8 cellular contexts compared by ENCODE assay signal in genomic region chr9:21813575-21814473, GRCh38. TPM values are rescaled to one million over a fixed set of nuclear protein-coding genes. Genes with fewer than 3 reads are reported as not detected.
DNase-seq lines count a peak whose midpoint lies in the region; ATAC-seq and TF ChIP-seq lines count a peak whose summit lies in the region.

No MANE protein-coding gene starts in this region.

- 92% methylated on average over 2 of the region's 8 CpGs; no CpG with 5 or more reads in 1 of the 2 experiments for WGBS in IMR-90 (ENCODE audit: extremely low coverage in 2 of 2, insufficient read length in 1 of 2), 2 experiments
- 48 to 61% (median 51%) methylated on average over 8 of the region's 8 CpGs for WGBS in psoas muscle, 3 donors

- H3K36me3 Mint-ChIP-seq in CD8-positive, alpha-beta memory T cell: peaks cover 9 to 68% (median 16%) of the 10 kb centered on the region in 3 donors

- no peak overlapping the region for H2BK20ac ChIP-seq in IMR-90 (ENCODE audit: low read depth, low read length)

- H3K4me3 Mint-ChIP-seq in CD8-positive, alpha-beta memory T cell: peak overlapping the region in 1 of 7 donors; percentile 24

- no peak overlapping the region for H3K23ac ChIP-seq in IMR-90 (ENCODE audit: low read depth, low read length)

- H3K9ac ChIP-seq in IMR-90 (ENCODE audit: low read depth, low read length): no peak overlapping the region

- H3K27me3 ChIP-seq in CD8-positive, alpha-beta memory T cell (ENCODE audit: insufficient read depth, low read length, poor library complexity, severe bottlenecking): no peaks in the 10 kb centered on the region
- H3K27me3 ChIP-seq in IMR-90 (ENCODE audit: control insufficient read depth, insufficient read depth, low read length): no peaks in the 10 kb centered on the region
- no peaks in the 10 kb centered on the region for H3K27me3 ChIP-seq in psoas muscle (ENCODE audit: insufficient read depth in 3 of 3, low read length in 2 of 3)

- DNase-seq in CD8-positive, alpha-beta memory T cell: peak; percentile 13 to 76 (median 63)
- DNase-seq in IMR-90 (peak; percentile 86), OCI-M1 (lab: John Stamatoyannopoulos, UW) (peak; percentile 84), glomerular visceral epithelial cell (ENCODE audit: extremely low spot score) (peak; percentile 84), psoas muscle (peak; percentile 23 to 57)
- peak; percentile 55 for DNase-seq in activated naive CD4-positive, alpha-beta T cell treated with Interleukin-2 at 50 U/mL for 16 hours

- no peak overlapping the region for H2BK120ac ChIP-seq in IMR-90 (ENCODE audit: low read depth, low read length)

- peak; percentile 96 for TF ChIP-seq CTCF in IMR-90 (conservative IDR thresholded peaks at IDR 0.05; ENCODE audit: low read depth, low read length)
- TF ChIP-seq CTCF in psoas muscle (IDR thresholded peaks at IDR 0.05): peak; percentile 86

- no peak overlapping the region for H3K4me3 ChIP-seq in CD8-positive, alpha-beta memory T cell (ENCODE audit: low read length)
- no peak overlapping the region for H3K4me3 ChIP-seq in IMR-90 (ENCODE audit: insufficient read depth, low read depth, low read length)
- no peak overlapping the region for H3K4me3 ChIP-seq in psoas muscle

- no peak overlapping the region for H2AK9ac ChIP-seq in IMR-90 (replicated peaks; ENCODE audit: low read depth, low read length, poor library complexity)

- intact Hi-C loops in IMR-90 (cut with micrococcal nuclease): loop anchor here (1.0 to 5.0 kb wide), 9 partner anchors 151 to 638 kb away; no protein-coding TSS in a partner anchor
- intact Hi-C loops in psoas muscle (cut with DNase I): loop anchor here (1.0 to 10.0 kb wide), 8 partner anchors 193 to 638 kb away; partner anchors contain the start of gene CDKN2B (in 1 of the 2)

- TF ChIP-seq RAD21 in IMR-90 (IDR thresholded peaks at IDR 0.05; ENCODE audit: low read length): peak; percentile 99

- no peak overlapping the region for H3K27ac ChIP-seq in CD8-positive, alpha-beta memory T cell (ENCODE audit: low read depth, low read length)
- no peak overlapping the region for H3K27ac ChIP-seq in IMR-90 (ENCODE audit: insufficient read depth, low read length)
- no peak overlapping the region for H3K27ac ChIP-seq in psoas muscle

- H3K4ac ChIP-seq in IMR-90 (ENCODE audit: low read depth, low read length): no peak overlapping the region

- H2BK15ac ChIP-seq in IMR-90 (ENCODE audit: low read depth, low read length): no peak overlapping the region

- no peaks in the 10 kb centered on the region for H3K9me1 ChIP-seq in IMR-90 (ENCODE audit: insufficient read depth, low read length)

- H4K91ac ChIP-seq in IMR-90 (ENCODE audit: insufficient read depth, low read depth, low read length): no peak overlapping the region

- no peaks in the 10 kb centered on the region for H3K27me3 Mint-ChIP-seq in CD8-positive, alpha-beta memory T cell

- peaks cover 13% of the 10 kb centered on the region for H3K4me1 ChIP-seq in CD8-positive, alpha-beta memory T cell (ENCODE audit: insufficient read depth, low read length)
- H3K4me1 ChIP-seq in IMR-90 (ENCODE audit: control insufficient read depth, insufficient read depth, low read length) (0 out of 2 replicates have a peak, but pooled peaks cover 4% of the 10 kb centered on the region), psoas muscle (no peaks in the 10 kb centered on the region)

- CTCF ChIA-PET in CD8-positive, alpha-beta memory T cell (lab: Charles Lee): interaction anchor here (0.6 to 9.7 kb wide), 41 partner anchors 9 to 642 kb away, joined by 3 to 142 read pairs (median 4); partner anchors contain the start of genes CDKN2A, CDKN2B, CDKN2B-AS1 and MTAP
- CTCF ChIA-PET in IMR-90 (lab: Yijun Ruan, JAX): interaction anchor here (0.6 to 2.8 kb wide), 14 partner anchors 10 to 639 kb away, joined by 3 to 16 read pairs (median 4); partner anchors contain the start of genes CDKN2A, CDKN2B and CDKN2B-AS1

- peaks cover 14 to 19% (median 16%) of the 10 kb centered on the region in 3 donors for H3K4me1 Mint-ChIP-seq in CD8-positive, alpha-beta memory T cell

- no peak overlapping the region for H3K4me2 ChIP-seq in IMR-90 (ENCODE audit: low read depth, low read length)

- H2AFZ ChIP-seq in IMR-90 (replicated peaks; ENCODE audit: low read length, poor library complexity): no peak overlapping the region

- peaks cover 26% of the 10 kb centered on the region for H3K36me3 ChIP-seq in CD8-positive, alpha-beta memory T cell (ENCODE audit: insufficient read depth, low read length)
- peaks cover 29% of the 10 kb centered on the region for H3K36me3 ChIP-seq in IMR-90 (ENCODE audit: control insufficient read depth, insufficient read depth, low read length)
- H3K36me3 ChIP-seq in psoas muscle (ENCODE audit: insufficient read depth in 1 of 2, low read depth in 1 of 2): peaks cover 3 to 48% of the 10 kb centered on the region in 2 donors

- no TSS peak for BruUV-seq in IMR-90 (replicated peaks; lab: Mats Ljungman, UMichigan)

- no peak overlapping the region for H4K5ac ChIP-seq in IMR-90 (ENCODE audit: low read depth, low read length)

- POLR2A ChIA-PET in CD8-positive, alpha-beta memory T cell (lab: Charles Lee): no interaction called here
- POLR2A ChIA-PET in IMR-90 (lab: Charles Lee; ENCODE audit: unreplicated experiment): interaction anchor here (0.6 kb wide), 1 partner anchor 425 kb away, joined by 9 read pairs; no protein-coding TSS in a partner anchor

- no peaks in the 10 kb centered on the region for H3K9me3 ChIP-seq in CD8-positive, alpha-beta memory T cell (ENCODE audit: low read length)
- H3K9me3 ChIP-seq in IMR-90 (ENCODE audit: control insufficient read depth, insufficient read depth, low read length): no peaks in the 10 kb centered on the region
- no peaks in the 10 kb centered on the region for H3K9me3 ChIP-seq in psoas muscle

- in situ Hi-C loops in IMR-90 (cut with MboI; ENCODE audit: low sequenced_read_pairs): loop anchor here (5.0 to 25.0 kb wide), 4 partner anchors 151 to 633 kb away; partner anchors contain the start of gene DMRTA1

- no peak overlapping the region for H3K56ac ChIP-seq in IMR-90 (ENCODE audit: extremely low read depth, insufficient read depth, low read length)

- H2BK5ac ChIP-seq in IMR-90 (ENCODE audit: low read depth, low read length, poor library complexity, severe bottlenecking): no peak overlapping the region

- no peak overlapping the region; the same call in 1 of the 2 replicates for H2AK5ac ChIP-seq in IMR-90 (ENCODE audit: low read depth, low read length)

- H3K18ac ChIP-seq in IMR-90 (ENCODE audit: low read depth, low read length): no peak overlapping the region

- peaks cover 34 to 56% of the 10 kb centered on the region in 2 experiments for H3K79me1 ChIP-seq in IMR-90 (ENCODE audit: low read depth in 1 of 2, low read length in 2 of 2)

- H3K9me3 Mint-ChIP-seq in CD8-positive, alpha-beta memory T cell: no peaks in the 10 kb centered on the region

- peaks cover 14% of the 10 kb centered on the region for H4K20me1 ChIP-seq in IMR-90 (ENCODE audit: insufficient read depth, low read length)

- no peak overlapping the region for H3K14ac ChIP-seq in IMR-90 (replicated peaks; ENCODE audit: low read depth, low read length)

- peak; percentile 56; the same call in 1 of the 2 replicates for TF ChIP-seq POLR2A in IMR-90 (IDR thresholded peaks at IDR 0.05; ENCODE audit: low read depth, low read length)

- dilution Hi-C loops in IMR-90 (cut with HindIII; ENCODE audit: low sequenced_read_pairs, unreplicated experiment): no loop called here

- H3K27ac Mint-ChIP-seq in CD8-positive, alpha-beta memory T cell: peak overlapping the region in 6 of 8 donors; percentile 36 to 88 (median 57)

- ATAC-seq in GM19395 (IDR thresholded peaks at IDR 0.05; ENCODE audit: unreplicated experiment) (peak; percentile 64), IMR-90 (ENCODE audit: low read depth) (peak; percentile 52), psoas muscle (peak; percentile 62 to 89 (median 74)), HG02763 (IDR thresholded peaks at IDR 0.05; ENCODE audit: unreplicated experiment) (no peak)

- no peak overlapping the region for H4K8ac ChIP-seq in IMR-90 (ENCODE audit: low read depth in 2 of 2, low read length in 2 of 2)

TF ChIP-seq in IMR-90, 13 proteins besides CTCF, POLR2A, EP300 and RAD21 (continues in another document):
- TF ChIP-seq RFX5 (IDR thresholded peaks at IDR 0.05; ENCODE audit: low read depth, low read length): peak; percentile 48; the same call in 1 of the 2 replicates
- no peak for TF ChIP-seq MAFK (IDR thresholded peaks at IDR 0.05; ENCODE audit: low read depth, low read length)
- TF ChIP-seq ELK1 (IDR thresholded peaks at IDR 0.05; ENCODE audit: borderline replicate concordance, low read depth, low read length): no peak
- 0 out of 2 replicates have a peak, but pooled peaks have one; percentile 11 for TF ChIP-seq CEBPB (IDR thresholded peaks at IDR 0.05; ENCODE audit: low read depth, low read length)
- no peak for TF ChIP-seq NFE2L2 (IDR thresholded peaks at IDR 0.05; ENCODE audit: low read depth, low read length)
- TF ChIP-seq CHD1 (IDR thresholded peaks at IDR 0.05; ENCODE audit: low read depth, low read length): no peak
- no peak for TF ChIP-seq MAZ (IDR thresholded peaks at IDR 0.05; ENCODE audit: borderline replicate concordance, low read depth, low read length)
- TF ChIP-seq MXI1 (IDR thresholded peaks at IDR 0.05; ENCODE audit: borderline replicate concordance, low read depth, low read length): no peak
- TF ChIP-seq FOS (IDR thresholded peaks at IDR 0.05; ENCODE audit: low read depth, low read length): no peak; the same call in 1 of the 2 replicates
- TF ChIP-seq RCOR1 (IDR thresholded peaks at IDR 0.05; ENCODE audit: insufficient replicate concordance, low read length): no peak
- TF ChIP-seq BHLHE40 (IDR thresholded peaks at IDR 0.05; ENCODE audit: low read depth, low read length): no peak
- peak; percentile 95 for TF ChIP-seq SMC3 (IDR thresholded peaks at IDR 0.05; ENCODE audit: low read depth, low read length)

RNA-seq across cellular contexts. Expression of gene MTAP, which starts 11.4 kb away (rescaled TPM):
- total RNA-seq in CD8-positive, alpha-beta memory T cell: 10 to 100 TPM; 77.4 to 81.6 TPM
- polyA plus RNA-seq in CD8-positive, alpha-beta memory T cell: 19.3 TPM
- 33.6 and 50.9 TPM in 2 replicates for total RNA-seq in IMR-90 (2012; rRNA removed)
- 14.1 and 15.7 TPM in 2 replicates for polyA plus RNA-seq in IMR-90 (2012; rRNA removed)
- 3.9 and 6.2 TPM in 2 replicates for polyA plus RNA-seq in IMR-90 (2012; cell fraction: cytosol; rRNA removed)
- 3.0 and 23.7 TPM in 2 replicates for polyA plus RNA-seq in IMR-90 (2012; cell fraction: nucleus; rRNA removed; ENCODE audit: low replicate concordance)
- total RNA-seq in psoas muscle: 10 to 100 TPM; 11.0 to 16.6 (median 14.9) TPM
- 10 to 100 TPM in 1 of 3 donors, 1 to 10 TPM in 2; 4.3 to 15.5 (median 8.6) TPM for polyA plus RNA-seq in psoas muscle
